In the genomic region with DNA sequence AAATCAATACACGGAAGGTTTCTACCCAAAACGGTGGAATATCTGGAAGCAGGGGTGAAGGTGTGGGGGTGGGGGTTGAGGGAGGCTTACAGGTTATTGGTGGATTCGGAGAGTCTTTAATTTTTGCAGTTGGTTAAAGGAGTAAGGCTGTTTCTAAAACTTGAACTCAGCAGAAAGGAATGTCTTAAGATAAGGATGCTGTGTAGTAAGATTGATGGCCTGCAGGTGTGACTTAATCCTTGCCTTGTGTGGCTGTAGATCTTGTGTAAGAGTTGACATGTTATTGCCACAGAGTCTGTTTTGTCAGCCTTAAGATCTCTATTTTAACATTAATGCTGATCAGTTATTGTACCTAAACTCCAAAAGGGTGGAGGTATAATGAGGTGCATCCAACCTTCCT, we compare ENCODE assay signal across 23 cellular contexts. TPM values are rescaled to one million over a fixed set of nuclear protein-coding genes. Genes with fewer than 3 reads are reported as not detected.
DNase-seq lines count a peak whose midpoint lies in the region; ATAC-seq and TF ChIP-seq lines count a peak whose summit lies in the region.
"Had no signal": no experiment of that assay in that cellular context is flagged by ENCODE, and none has a peak within 500 bp of the region (broad histone marks: within the 10 kb centered on the region; RNA-seq: fewer than 3 reads in every experiment).

No MANE protein-coding gene starts in this region.

- H3K9me3 Mint-ChIP-seq in MCF 10A (ENCODE audit: unreplicated experiment) = no peaks in the 10 kb centered on the region

- H3K9me3 ChIP-seq in breast epithelium = peaks cover 0 to 4% of the 10 kb centered on the region in 2 donors
- no peaks in the 10 kb centered on the region for H3K9me3 ChIP-seq in colonic mucosa
- H3K9me3 ChIP-seq in mesodermal cell (ENCODE audit: control insufficient read depth, low read length) = no peaks in the 10 kb centered on the region
- no peaks in the 10 kb centered on the region for H3K9me3 ChIP-seq in upper lobe of right lung
- H3K9me3 ChIP-seq: BLaER1 treated with 17β-estradiol and CSF1 and Interleukin-3, amounts not matched to agents 10 nM and 100 nM; transverse colon had no signal

- H3K4me1 ChIP-seq in breast epithelium (no peaks in the 10 kb centered on the region), colonic mucosa (no peaks in the 10 kb centered on the region), mesodermal cell (ENCODE audit: control insufficient read depth, insufficient read depth, low read length, poor library complexity, severe bottlenecking) (no peaks in the 10 kb centered on the region), upper lobe of right lung (no peaks in the 10 kb centered on the region)
- H3K4me1 ChIP-seq: BLaER1 treated with 17β-estradiol and CSF1 and Interleukin-3, amounts not matched to agents 10 nM and 100 nM; parathyroid adenoma had no signal

- H3K4me3 ChIP-seq in breast epithelium = no peak overlapping the region
- no peak overlapping the region for H3K4me3 ChIP-seq in colonic mucosa
- H3K4me3 ChIP-seq in mesodermal cell (ENCODE audit: extremely low read depth, insufficient read depth, low read length, poor library complexity, severe bottlenecking) = no peak overlapping the region
- H3K4me3 ChIP-seq in upper lobe of right lung = no peak overlapping the region
- H3K4me3 ChIP-seq: BLaER1 treated with 17β-estradiol and CSF1 and Interleukin-3, amounts not matched to agents 10 nM and 100 nM; coronary artery; transverse colon had no signal

- H3K4me1 Mint-ChIP-seq in MCF 10A (ENCODE audit: insufficient read depth, unreplicated experiment) = peaks cover 10% of the 10 kb centered on the region
- H3K4me1 Mint-ChIP-seq: activated CD4-positive, alpha-beta T cell treated with anti-CD3 and anti-CD28 coated beads for 36 hours had no signal

- no peaks in the 10 kb centered on the region for H3K27me3 Mint-ChIP-seq in MCF 10A (ENCODE audit: insufficient read depth, unreplicated experiment)

- H3K27me3 ChIP-seq in breast epithelium = no peaks in the 10 kb centered on the region
- no peaks in the 10 kb centered on the region for H3K27me3 ChIP-seq in colonic mucosa
- H3K27me3 ChIP-seq in upper lobe of right lung = no peaks in the 10 kb centered on the region
- H3K27me3 ChIP-seq: BLaER1 treated with 17β-estradiol and CSF1 and Interleukin-3, amounts not matched to agents 10 nM and 100 nM; transverse colon had no signal

- WGBS in mesodermal cell (ENCODE audit: insufficient coverage in 2 of 2), 2 experiments = 85 to 90% methylated on average over 3 of the region's 3 CpGs

- peak; percentile 61 for ATAC-seq in upper lobe of right lung
- ATAC-seq: activated CD4-positive, alpha-beta T cell treated with anti-CD3 and anti-CD28 coated beads for 36 hours; Panc1; SK-N-SH treated with all-trans-retinoic acid at 6 μM for 48 hours had no signal

- no peak for TF ChIP-seq CTCF in MCF 10A (IDR thresholded peaks at IDR 0.05; ENCODE audit: unreplicated experiment)
- TF ChIP-seq CTCF in breast epithelium (IDR thresholded peaks at IDR 0.05) = no peak
- TF ChIP-seq CTCF in colonic mucosa (IDR thresholded peaks at IDR 0.05) = no peak
- TF ChIP-seq CTCF in upper lobe of right lung (IDR thresholded peaks at IDR 0.05) = no peak

- H3K36me3 ChIP-seq in breast epithelium = no peaks in the 10 kb centered on the region
- no peaks in the 10 kb centered on the region for H3K36me3 ChIP-seq in colonic mucosa
- H3K36me3 ChIP-seq in mesodermal cell (ENCODE audit: control insufficient read depth, insufficient read depth, low read length) = no peaks in the 10 kb centered on the region
- H3K36me3 ChIP-seq in upper lobe of right lung = no peaks in the 10 kb centered on the region
- H3K36me3 ChIP-seq: BLaER1 treated with 17β-estradiol and CSF1 and Interleukin-3, amounts not matched to agents 10 nM and 100 nM; transverse colon had no signal

- H3K4me3 Mint-ChIP-seq in MCF 10A (ENCODE audit: unreplicated experiment) = no peak overlapping the region
- H3K4me3 Mint-ChIP-seq: activated CD4-positive, alpha-beta T cell treated with anti-CD3 and anti-CD28 coated beads for 36 hours; HFFc6 had no signal

- no TSS peak for BruUV-seq in MCF 10A (replicated peaks; lab: Mats Ljungman, UMichigan)

- H3K27ac ChIP-seq in breast epithelium (no peak overlapping the region), colonic mucosa (peak overlapping the region; percentile 16), mesodermal cell (ENCODE audit: low read depth, low read length, severe bottlenecking) (peak overlapping the region; percentile 70), upper lobe of right lung (no peak overlapping the region)
- H3K27ac ChIP-seq: BLaER1 treated with 17β-estradiol and CSF1 and Interleukin-3, amounts not matched to agents 10 nM and 100 nM; coronary artery; parathyroid adenoma had no signal

- no peak overlapping the region for H3K27ac Mint-ChIP-seq in MCF 10A (ENCODE audit: low read depth, unreplicated experiment)
- H3K27ac Mint-ChIP-seq: activated CD4-positive, alpha-beta T cell treated with anti-CD3 and anti-CD28 coated beads for 36 hours; HFFc6 had no signal

- intact Hi-C loops in MCF 10A (cut with micrococcal nuclease) (no loop called here), breast epithelium (cut with DNase I; ENCODE audit: low total_unique reads) (no loop called here), colonic mucosa (cut with DNase I) (no loop called here), upper lobe of right lung (cut with DNase I) (no loop called here)

- CTCF ChIA-PET in MCF 10A (lab: Yijun Ruan, JAX) = no interaction called here

- POLR2A ChIA-PET in MCF 10A (lab: Yijun Ruan, JAX) = interaction anchor here (0.7 to 1.1 kb wide), 5 partner anchors 21 to 704 kb away, joined by 3 to 5 read pairs (median 3); partner anchors contain the start of gene ZNF202

- no peak for TF ChIP-seq POLR2A in breast epithelium (IDR thresholded peaks at IDR 0.05)

- DNase-seq in MCF 10A (ENCODE audit: unreplicated experiment) (peak; percentile 45), breast epithelium (ENCODE audit: low spot score in 2 of 2) (no peak), colonic mucosa (no peak), upper lobe of right lung (no peak), NCI-H748 (lab: John Stamatoyannopoulos, UW; ENCODE audit: unreplicated experiment) (no peak), amniotic stem cell (lab: John Stamatoyannopoulos, UW) (no peak)
- no peak for DNase-seq in stimulated activated naive CD4-positive, alpha-beta T cell treated with Interleukin-2 at 50 U/mL for 16 hours (lab: John Stamatoyannopoulos, UW)
- DNase-seq: 8988T; activated CD4-positive, alpha-beta T cell treated with anti-CD3 and anti-CD28 coated beads for 36 hours; activated effector memory CD4-positive, alpha-beta T cell treated with Interleukin-2 at 50 U/mL for 16 hours; aorta; HFFc6; midbrain; NCI-H1417; NCI-H526 treated with DMSO at 0.1 percent for 48 hours; transverse colon had no signal

- no peaks in the 10 kb centered on the region for H3K36me3 Mint-ChIP-seq in MCF 10A (ENCODE audit: insufficient read depth, unreplicated experiment)
- H3K36me3 Mint-ChIP-seq: immature natural killer cell had no signal

- no peak overlapping the region for H3K9ac ChIP-seq in colonic mucosa (ENCODE audit: low read depth in 2 of 2, low read length in 2 of 2)
- H3K9ac ChIP-seq: BLaER1 treated with 17β-estradiol and CSF1 and Interleukin-3, amounts not matched to agents 10 nM and 100 nM; parathyroid adenoma had no signal

RNA-seq across cellular contexts. Expression of gene OR6M1, which starts 16.4 kb away (rescaled TPM):
- total RNA-seq in MCF 10A (2022) (not detected in 2 replicates), breast epithelium (not detected), colonic mucosa (not detected), upper lobe of right lung (not detected)
- polyA plus RNA-seq in mesodermal cell (2013, experiment 1 of 2) = 0.48 TPM
- not detected for polyA plus RNA-seq in mesodermal cell (2013, experiment 2 of 2)
- total RNA-seq: activated CD4-positive, alpha-beta T cell treated with anti-CD3 and anti-CD28 coated beads for 36 hours; aorta; HFFc6; transverse colon had no signal
- polyA plus RNA-seq: aorta, immature natural killer cell had no signal

Comparison
In these comparisons a context has a peak if more than half of its experiments do, and no peak if none do; other contexts are left out.
1. H3K27ac ChIP-seq: peak in colonic mucosa (single experiment) and mesodermal cell (single experiment); none in breast epithelium (0 of 2) and upper lobe of right lung (single experiment).